ENCODE assay signal across 1 cellular context in genomic region chr5:140356878-140357730, GRCh38.
TF ChIP-seq lines count a peak whose summit lies in the region.

No MANE protein-coding gene starts in this region.

TF ChIP-seq in IMR-90, 13 proteins besides CTCF, POLR2A, EP300 and RAD21:
- no peak for TF ChIP-seq RFX5 (IDR thresholded peaks at IDR 0.05; ENCODE audit: low read depth, low read length)
- TF ChIP-seq ELK1 (IDR thresholded peaks at IDR 0.05; ENCODE audit: borderline replicate concordance, low read depth, low read length), result no peak
- no peak for TF ChIP-seq BHLHE40 (IDR thresholded peaks at IDR 0.05; ENCODE audit: low read depth, low read length)
- TF ChIP-seq CHD1 (IDR thresholded peaks at IDR 0.05; ENCODE audit: low read depth, low read length), result no peak
- no peak for TF ChIP-seq USF2 (IDR thresholded peaks at IDR 0.05; ENCODE audit: low read depth, low read length)
- TF ChIP-seq MXI1 (IDR thresholded peaks at IDR 0.05; ENCODE audit: borderline replicate concordance, low read depth, low read length), result no peak
- TF ChIP-seq MAZ (IDR thresholded peaks at IDR 0.05; ENCODE audit: borderline replicate concordance, low read depth, low read length), result no peak
- TF ChIP-seq NFE2L2 (IDR thresholded peaks at IDR 0.05; ENCODE audit: low read depth, low read length), result no peak
- no peak for TF ChIP-seq FOS (IDR thresholded peaks at IDR 0.05; ENCODE audit: low read depth, low read length)
- TF ChIP-seq MAFK (IDR thresholded peaks at IDR 0.05; ENCODE audit: low read depth, low read length), result no peak
- no peak for TF ChIP-seq CEBPB (IDR thresholded peaks at IDR 0.05; ENCODE audit: low read depth, low read length)
- TF ChIP-seq SMC3 (IDR thresholded peaks at IDR 0.05; ENCODE audit: low read depth, low read length), result no peak
- no peak for TF ChIP-seq RCOR1 (IDR thresholded peaks at IDR 0.05; ENCODE audit: insufficient replicate concordance, low read length)
TF ChIP-seq in IMR-90: peak in this region for 0.
